ENCODE assay signal across 1 cellular context in the genomic region with DNA sequence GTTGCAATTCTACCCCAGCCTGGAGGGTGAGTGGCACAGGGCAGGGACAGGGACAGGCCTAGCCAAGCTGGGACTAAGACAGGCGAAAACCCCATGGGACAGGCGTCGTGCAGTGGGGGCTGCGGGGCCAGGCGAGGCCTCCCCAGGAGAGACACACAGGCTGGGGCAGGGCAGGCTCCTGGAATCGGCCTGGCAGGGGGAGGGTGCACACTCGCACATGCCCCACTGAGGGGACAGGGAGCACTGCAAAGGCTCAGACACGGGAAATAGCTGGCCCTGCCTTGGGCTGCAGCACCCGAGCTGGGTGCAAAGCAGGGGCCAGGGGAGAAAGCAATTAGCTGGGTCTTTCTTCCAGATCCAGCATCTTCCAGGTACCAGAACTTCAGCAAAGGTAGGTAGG.
TF ChIP-seq lines count a peak whose summit lies in the region.

No MANE protein-coding gene starts in this region.

TF ChIP-seq in HepG2, 621 proteins besides CTCF, POLR2A, EP300 and RAD21 (continues in another document):
- TF ChIP-seq CSRNP2 (CRISPR knock-in tag; conservative IDR thresholded peaks at IDR 0.05; ENCODE audit: low read depth) (no peak), NFATC3 (CRISPR knock-in tag; IDR thresholded peaks at IDR 0.05) (no peak), ZNF619 (CRISPR knock-in tag; IDR thresholded peaks at IDR 0.05) (0 out of 2 replicates have a peak, but pooled peaks have one; percentile 47), ETV5 (CRISPR knock-in tag; IDR thresholded peaks at IDR 0.05; ENCODE audit: borderline replicate concordance) (no peak), ZNF589 (CRISPR knock-in tag; conservative IDR thresholded peaks at IDR 0.05) (no peak), ZFP1 (CRISPR knock-in tag; IDR thresholded peaks at IDR 0.05) (no peak), THAP11 (CRISPR knock-in tag; IDR thresholded peaks at IDR 0.05) (no peak), MAFG (CRISPR knock-in tag; IDR thresholded peaks at IDR 0.05) (no peak), ZNF30 (CRISPR knock-in tag; IDR thresholded peaks at IDR 0.05) (no peak), HHEX (CRISPR knock-in tag; IDR thresholded peaks at IDR 0.05) (no peak), MED1 (CRISPR knock-in tag; IDR thresholded peaks at IDR 0.05) (no peak), ZNF264 (CRISPR knock-in tag; IDR thresholded peaks at IDR 0.05) (no peak), REL (CRISPR knock-in tag; conservative IDR thresholded peaks at IDR 0.05) (0 out of 2 replicates have a peak, but pooled peaks have one; percentile 5), ZKSCAN8 (CRISPR knock-in tag; IDR thresholded peaks at IDR 0.05; ENCODE audit: borderline replicate concordance) (no peak), JARID2 (CRISPR knock-in tag; IDR thresholded peaks at IDR 0.05; ENCODE audit: insufficient replicate concordance) (no peak), MATR3 (CRISPR knock-in tag; IDR thresholded peaks at IDR 0.05) (no peak), ZNF20 (CRISPR knock-in tag; IDR thresholded peaks at IDR 0.05) (no peak), MTA1 (CRISPR knock-in tag; IDR thresholded peaks at IDR 0.05; ENCODE audit: borderline replicate concordance) (0 out of 2 replicates have a peak, but pooled peaks have one; percentile 2), SOX6 (IDR thresholded peaks at IDR 0.05) (no peak), SOX6 (CRISPR knock-in tag; IDR thresholded peaks at IDR 0.05) (no peak), ZNF710 (CRISPR knock-in tag; IDR thresholded peaks at IDR 0.05; ENCODE audit: borderline replicate concordance) (no peak), ZNF12 (CRISPR knock-in tag; IDR thresholded peaks at IDR 0.05) (no peak), CREB1 (IDR thresholded peaks at IDR 0.05) (no peak), CREB1 (CRISPR knock-in tag; IDR thresholded peaks at IDR 0.05) (no peak), MAX (IDR thresholded peaks at IDR 0.05) (0 out of 2 replicates have a peak, but pooled peaks have one; percentile 16), ZNF441 (CRISPR knock-in tag; IDR thresholded peaks at IDR 0.05; ENCODE audit: borderline replicate concordance) (no peak), ZBTB20 (CRISPR knock-in tag; IDR thresholded peaks at IDR 0.05; ENCODE audit: borderline replicate concordance, low read depth) (0 out of 2 replicates have a peak, but pooled peaks have one; percentile 13)
- TF ChIP-seq, protein P1, sequence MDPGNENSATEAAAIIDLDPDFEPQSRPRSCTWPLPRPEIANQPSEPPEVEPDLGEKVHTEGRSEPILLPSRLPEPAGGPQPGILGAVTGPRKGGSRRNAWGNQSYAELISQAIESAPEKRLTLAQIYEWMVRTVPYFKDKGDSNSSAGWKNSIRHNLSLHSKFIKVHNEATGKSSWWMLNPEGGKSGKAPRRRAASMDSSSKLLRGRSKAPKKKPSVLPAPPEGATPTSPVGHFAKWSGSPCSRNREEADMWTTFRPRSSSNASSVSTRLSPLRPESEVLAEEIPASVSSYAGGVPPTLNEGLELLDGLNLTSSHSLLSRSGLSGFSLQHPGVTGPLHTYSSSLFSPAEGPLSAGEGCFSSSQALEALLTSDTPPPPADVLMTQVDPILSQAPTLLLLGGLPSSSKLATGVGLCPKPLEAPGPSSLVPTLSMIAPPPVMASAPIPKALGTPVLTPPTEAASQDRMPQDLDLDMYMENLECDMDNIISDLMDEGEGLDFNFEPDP (CRISPR knock-in tag; conservative IDR thresholded peaks at IDR 0.05), result no peak
- TF ChIP-seq, protein P2, sequence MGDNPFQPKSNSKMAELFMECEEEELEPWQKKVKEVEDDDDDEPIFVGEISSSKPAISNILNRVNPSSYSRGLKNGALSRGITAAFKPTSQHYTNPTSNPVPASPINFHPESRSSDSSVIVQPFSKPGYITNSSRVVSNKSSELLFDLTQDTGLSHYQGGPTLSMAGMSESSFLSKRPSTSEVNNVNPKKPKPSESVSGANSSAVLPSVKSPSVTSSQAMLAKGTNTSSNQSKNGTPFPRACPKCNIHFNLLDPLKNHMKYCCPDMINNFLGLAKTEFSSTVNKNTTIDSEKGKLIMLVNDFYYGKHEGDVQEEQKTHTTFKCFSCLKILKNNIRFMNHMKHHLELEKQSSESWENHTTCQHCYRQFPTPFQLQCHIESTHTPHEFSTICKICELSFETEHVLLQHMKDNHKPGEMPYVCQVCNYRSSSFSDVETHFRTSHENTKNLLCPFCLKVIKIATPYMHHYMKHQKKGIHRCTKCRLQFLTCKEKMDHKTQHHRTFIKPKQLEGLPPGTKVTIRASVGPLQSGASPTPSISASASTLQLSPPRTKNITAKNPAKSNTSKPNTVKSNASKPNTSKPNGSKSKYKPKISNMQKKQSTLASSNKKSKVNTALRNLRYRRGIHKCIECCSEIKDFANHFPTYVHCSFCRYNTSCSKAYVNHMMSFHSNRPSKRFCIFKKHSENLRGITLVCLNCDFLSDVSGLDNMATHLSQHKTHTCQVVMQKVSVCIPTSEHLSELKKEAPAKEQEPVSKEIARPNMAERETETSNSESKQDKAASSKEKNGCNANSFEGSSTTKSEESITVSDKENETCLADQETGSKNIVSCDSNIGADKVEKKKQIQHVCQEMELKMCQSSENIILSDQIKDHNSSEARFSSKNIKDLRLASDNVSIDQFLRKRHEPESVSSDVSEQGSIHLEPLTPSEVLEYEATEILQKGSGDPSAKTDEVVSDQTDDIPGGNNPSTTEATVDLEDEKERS (CRISPR knock-in tag; IDR thresholded peaks at IDR 0.05), result no peak
- TF ChIP-seq, protein P3, sequence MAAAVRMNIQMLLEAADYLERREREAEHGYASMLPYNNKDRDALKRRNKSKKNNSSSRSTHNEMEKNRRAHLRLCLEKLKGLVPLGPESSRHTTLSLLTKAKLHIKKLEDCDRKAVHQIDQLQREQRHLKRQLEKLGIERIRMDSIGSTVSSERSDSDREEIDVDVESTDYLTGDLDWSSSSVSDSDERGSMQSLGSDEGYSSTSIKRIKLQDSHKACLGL (CRISPR knock-in tag; IDR thresholded peaks at IDR 0.05), result no peak
- TF ChIP-seq, protein P4, sequence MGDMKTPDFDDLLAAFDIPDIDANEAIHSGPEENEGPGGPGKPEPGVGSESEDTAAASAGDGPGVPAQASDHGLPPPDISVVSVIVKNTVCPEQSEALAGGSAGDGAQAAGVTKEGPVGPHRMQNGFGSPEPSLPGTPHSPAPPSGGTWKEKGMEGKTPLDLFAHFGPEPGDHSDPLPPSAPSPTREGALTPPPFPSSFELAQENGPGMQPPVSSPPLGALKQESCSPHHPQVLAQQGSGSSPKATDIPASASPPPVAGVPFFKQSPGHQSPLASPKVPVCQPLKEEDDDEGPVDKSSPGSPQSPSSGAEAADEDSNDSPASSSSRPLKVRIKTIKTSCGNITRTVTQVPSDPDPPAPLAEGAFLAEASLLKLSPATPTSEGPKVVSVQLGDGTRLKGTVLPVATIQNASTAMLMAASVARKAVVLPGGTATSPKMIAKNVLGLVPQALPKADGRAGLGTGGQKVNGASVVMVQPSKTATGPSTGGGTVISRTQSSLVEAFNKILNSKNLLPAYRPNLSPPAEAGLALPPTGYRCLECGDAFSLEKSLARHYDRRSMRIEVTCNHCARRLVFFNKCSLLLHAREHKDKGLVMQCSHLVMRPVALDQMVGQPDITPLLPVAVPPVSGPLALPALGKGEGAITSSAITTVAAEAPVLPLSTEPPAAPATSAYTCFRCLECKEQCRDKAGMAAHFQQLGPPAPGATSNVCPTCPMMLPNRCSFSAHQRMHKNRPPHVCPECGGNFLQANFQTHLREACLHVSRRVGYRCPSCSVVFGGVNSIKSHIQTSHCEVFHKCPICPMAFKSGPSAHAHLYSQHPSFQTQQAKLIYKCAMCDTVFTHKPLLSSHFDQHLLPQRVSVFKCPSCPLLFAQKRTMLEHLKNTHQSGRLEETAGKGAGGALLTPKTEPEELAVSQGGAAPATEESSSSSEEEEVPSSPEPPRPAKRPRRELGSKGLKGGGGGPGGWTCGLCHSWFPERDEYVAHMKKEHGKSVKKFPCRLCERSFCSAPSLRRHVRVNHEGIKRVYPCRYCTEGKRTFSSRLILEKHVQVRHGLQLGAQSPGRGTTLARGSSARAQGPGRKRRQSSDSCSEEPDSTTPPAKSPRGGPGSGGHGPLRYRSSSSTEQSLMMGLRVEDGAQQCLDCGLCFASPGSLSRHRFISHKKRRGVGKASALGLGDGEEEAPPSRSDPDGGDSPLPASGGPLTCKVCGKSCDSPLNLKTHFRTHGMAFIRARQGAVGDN (CRISPR knock-in tag; IDR thresholded peaks at IDR 0.05), result no peak
- TF ChIP-seq, protein P5, sequence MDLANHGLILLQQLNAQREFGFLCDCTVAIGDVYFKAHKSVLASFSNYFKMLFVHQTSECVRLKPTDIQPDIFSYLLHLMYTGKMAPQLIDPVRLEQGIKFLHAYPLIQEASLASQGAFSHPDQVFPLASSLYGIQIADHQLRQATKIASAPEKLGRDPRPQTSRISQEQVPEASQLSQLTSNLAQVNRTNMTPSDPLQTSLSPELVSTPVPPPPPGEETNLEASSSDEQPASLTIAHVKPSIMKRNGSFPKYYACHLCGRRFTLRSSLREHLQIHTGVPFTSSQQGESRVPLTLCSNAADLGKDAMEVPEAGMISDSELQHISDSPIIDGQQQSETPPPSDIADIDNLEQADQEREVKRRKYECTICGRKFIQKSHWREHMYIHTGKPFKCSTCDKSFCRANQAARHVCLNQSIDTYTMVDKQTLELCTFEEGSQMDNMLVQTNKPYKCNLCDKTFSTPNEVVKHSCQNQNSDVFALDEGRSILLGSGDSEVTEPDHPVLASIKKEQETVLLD (CRISPR knock-in tag; IDR thresholded peaks at IDR 0.05; ENCODE audit: low read depth), result no peak
- TF ChIP-seq, protein P6, sequence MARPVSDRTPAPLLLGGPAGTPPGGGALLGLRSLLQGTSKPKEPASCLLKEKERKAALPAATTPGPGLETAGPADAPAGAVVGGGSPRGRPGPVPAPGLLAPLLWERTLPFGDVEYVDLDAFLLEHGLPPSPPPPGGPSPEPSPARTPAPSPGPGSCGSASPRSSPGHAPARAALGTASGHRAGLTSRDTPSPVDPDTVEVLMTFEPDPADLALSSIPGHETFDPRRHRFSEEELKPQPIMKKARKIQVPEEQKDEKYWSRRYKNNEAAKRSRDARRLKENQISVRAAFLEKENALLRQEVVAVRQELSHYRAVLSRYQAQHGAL (CRISPR knock-in tag; IDR thresholded peaks at IDR 0.05; ENCODE audit: not compliant biosample characterization), result no peak
- TF ChIP-seq, protein P7, sequence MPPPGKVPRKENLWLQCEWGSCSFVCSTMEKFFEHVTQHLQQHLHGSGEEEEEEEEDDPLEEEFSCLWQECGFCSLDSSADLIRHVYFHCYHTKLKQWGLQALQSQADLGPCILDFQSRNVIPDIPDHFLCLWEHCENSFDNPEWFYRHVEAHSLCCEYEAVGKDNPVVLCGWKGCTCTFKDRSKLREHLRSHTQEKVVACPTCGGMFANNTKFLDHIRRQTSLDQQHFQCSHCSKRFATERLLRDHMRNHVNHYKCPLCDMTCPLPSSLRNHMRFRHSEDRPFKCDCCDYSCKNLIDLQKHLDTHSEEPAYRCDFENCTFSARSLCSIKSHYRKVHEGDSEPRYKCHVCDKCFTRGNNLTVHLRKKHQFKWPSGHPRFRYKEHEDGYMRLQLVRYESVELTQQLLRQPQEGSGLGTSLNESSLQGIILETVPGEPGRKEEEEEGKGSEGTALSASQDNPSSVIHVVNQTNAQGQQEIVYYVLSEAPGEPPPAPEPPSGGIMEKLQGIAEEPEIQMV (CRISPR knock-in tag; IDR thresholded peaks at IDR 0.05; ENCODE audit: low read depth), result no peak
- TF ChIP-seq, protein P8, sequence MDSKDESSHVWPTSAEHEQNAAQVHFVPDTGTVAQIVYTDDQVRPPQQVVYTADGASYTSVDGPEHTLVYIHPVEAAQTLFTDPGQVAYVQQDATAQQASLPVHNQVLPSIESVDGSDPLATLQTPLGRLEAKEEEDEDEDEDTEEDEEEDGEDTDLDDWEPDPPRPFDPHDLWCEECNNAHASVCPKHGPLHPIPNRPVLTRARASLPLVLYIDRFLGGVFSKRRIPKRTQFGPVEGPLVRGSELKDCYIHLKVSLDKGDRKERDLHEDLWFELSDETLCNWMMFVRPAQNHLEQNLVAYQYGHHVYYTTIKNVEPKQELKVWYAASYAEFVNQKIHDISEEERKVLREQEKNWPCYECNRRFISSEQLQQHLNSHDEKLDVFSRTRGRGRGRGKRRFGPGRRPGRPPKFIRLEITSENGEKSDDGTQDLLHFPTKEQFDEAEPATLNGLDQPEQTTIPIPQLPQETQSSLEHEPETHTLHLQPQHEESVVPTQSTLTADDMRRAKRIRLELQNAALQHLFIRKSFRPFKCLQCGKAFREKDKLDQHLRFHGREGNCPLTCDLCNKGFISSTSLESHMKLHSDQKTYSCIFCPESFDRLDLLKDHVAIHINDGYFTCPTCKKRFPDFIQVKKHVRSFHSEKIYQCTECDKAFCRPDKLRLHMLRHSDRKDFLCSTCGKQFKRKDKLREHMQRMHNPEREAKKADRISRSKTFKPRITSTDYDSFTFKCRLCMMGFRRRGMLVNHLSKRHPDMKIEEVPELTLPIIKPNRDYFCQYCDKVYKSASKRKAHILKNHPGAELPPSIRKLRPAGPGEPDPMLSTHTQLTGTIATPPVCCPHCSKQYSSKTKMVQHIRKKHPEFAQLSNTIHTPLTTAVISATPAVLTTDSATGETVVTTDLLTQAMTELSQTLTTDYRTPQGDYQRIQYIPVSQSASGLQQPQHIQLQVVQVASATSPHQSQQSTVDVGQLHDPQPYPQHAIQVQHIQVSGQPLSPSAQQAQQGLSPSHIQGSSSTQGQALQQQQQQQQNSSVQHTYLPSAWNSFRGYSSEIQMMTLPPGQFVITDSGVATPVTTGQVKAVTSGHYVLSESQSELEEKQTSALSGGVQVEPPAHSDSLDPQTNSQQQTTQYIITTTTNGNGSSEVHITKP (CRISPR knock-in tag; IDR thresholded peaks at IDR 0.05; ENCODE audit: low read depth), result no peak
